14 cellular contexts compared by ENCODE assay signal in genomic region chr21:28959367-28960099, GRCh38. TPM values are rescaled to one million over a fixed set of nuclear protein-coding genes. Genes with fewer than 3 reads are reported as not detected.
DNase-seq lines count a peak whose midpoint lies in the region; ATAC-seq and TF ChIP-seq lines count a peak whose summit lies in the region.
"Had no signal": no experiment of that assay in that cellular context is flagged by ENCODE, and none has a peak within 500 bp of the region (broad histone marks: within the 10 kb centered on the region; RNA-seq: fewer than 3 reads in every experiment).

No MANE protein-coding gene starts in this region.

- H2BK120ac ChIP-seq in trophoblast cell (ENCODE audit: insufficient read depth, low read length, poor library complexity) (no peak overlapping the region), mesendoderm (ENCODE audit: low read depth, low read length) (no peak overlapping the region)

- H3K14ac ChIP-seq in trophoblast cell (ENCODE audit: low read length), result no peak overlapping the region

- H3K79me1 ChIP-seq in trophoblast cell (ENCODE audit: low read length) (no peaks in the 10 kb centered on the region), mesendoderm (ENCODE audit: low read length) (no peaks in the 10 kb centered on the region)

- H2AK5ac ChIP-seq in trophoblast cell (ENCODE audit: low read length) (no peak overlapping the region), mesendoderm (ENCODE audit: low read length) (no peak overlapping the region)

- H4K8ac ChIP-seq in trophoblast cell (ENCODE audit: low read depth, low read length) (no peak overlapping the region), mesendoderm (ENCODE audit: low read depth, low read length) (no peak overlapping the region)

- no peaks in the 10 kb centered on the region for H3K36me3 ChIP-seq in fibroblast of lung (ENCODE audit: control insufficient read depth, insufficient read depth, low read length)
- H3K36me3 ChIP-seq in trophoblast cell (ENCODE audit: control insufficient read depth in 1 of 2, insufficient read depth in 2 of 2, low read length in 2 of 2), result peaks cover 2 to 3% of the 10 kb centered on the region in 2 experiments
- H3K36me3 ChIP-seq in mesendoderm (ENCODE audit: control insufficient read depth, insufficient read depth, low read length), result no peaks in the 10 kb centered on the region

- peak; percentile 58 for DNase-seq in GM03348 (ENCODE audit: low spot score)
- peak; percentile 74 to 87 for DNase-seq in fibroblast of lung (ENCODE audit: low read depth in 2 of 2)
- peak; percentile 1 to 23 for DNase-seq in trophoblast cell
- DNase-seq in activated T-helper 1 cell treated with anti-CD3 and anti-CD28 coated beads, Interleukin-12 subunit alpha, Interleukin-12 subunit beta, Interleukin-2, Interleukin-4 antibody, amounts not matched to agents 30 ng/mL and 10 ng/mL and 1 ng/mL, durations not matched to agents 14 hours and 24 hours and 36 hours (ENCODE audit: low spot score), result no peak
- DNase-seq in mesendoderm, result no peak
- no peak for DNase-seq in T-helper 2 cell treated with Interferon-gamma antibody and Interleukin-4, amounts not matched to agents 5 μg/mL and 100 μg/mL, for 36 hours (ENCODE audit: low spot score)
- DNase-seq: activated CD4-positive, alpha-beta T cell treated with anti-CD3 and anti-CD28 coated beads for 36 hours; activated gamma-delta T cell; DMS 273 treated with DMSO at 0.1 percent for 48 hours; NCI-H446 treated with DMSO at 0.1 percent for 48 hours; SIG-M5 had no signal

- H3K4me3 ChIP-seq in fibroblast of lung (replicated peaks in 1 of 4; ENCODE audit: control extremely low read depth in 1 of 4, insufficient read depth in 1 of 4, low read depth in 3 of 4, low read length in 4 of 4) (no peak overlapping the region), trophoblast cell (ENCODE audit: low read depth, low read length) (no peak overlapping the region), mesendoderm (ENCODE audit: low read length) (no peak overlapping the region)

- H3K27ac ChIP-seq in fibroblast of lung (ENCODE audit: insufficient read depth, low read length) (peak overlapping the region; percentile 8), trophoblast cell (ENCODE audit: low read depth, low read length) (no peak overlapping the region), mesendoderm (ENCODE audit: low read depth, low read length) (no peak overlapping the region)

- peaks cover 48% of the 10 kb centered on the region for H3K36me3 Mint-ChIP-seq in activated T-helper 1 cell treated with anti-CD3 and anti-CD28 coated beads, Interleukin-12 subunit alpha, Interleukin-12 subunit beta, Interleukin-2, Interleukin-4 antibody, amounts not matched to agents 30 ng/mL and 10 ng/mL and 1 ng/mL, durations not matched to agents 14 hours and 24 hours and 36 hours (ENCODE audit: low read depth)
- H3K36me3 Mint-ChIP-seq in T-helper 2 cell treated with Interferon-gamma antibody and Interleukin-4, amounts not matched to agents 5 μg/mL and 100 μg/mL, for 36 hours (ENCODE audit: low read depth), result peaks cover 55% of the 10 kb centered on the region

- H3K9me3 ChIP-seq in fibroblast of lung (ENCODE audit: control insufficient read depth, insufficient read depth, low read depth, low read length), result no peaks in the 10 kb centered on the region
- H3K9me3 ChIP-seq in trophoblast cell (ENCODE audit: insufficient read depth, low read depth, low read length), result no peaks in the 10 kb centered on the region

- H4K20me1 ChIP-seq in fibroblast of lung (ENCODE audit: control insufficient read depth, extremely low read depth, insufficient read depth, low read length), result no peaks in the 10 kb centered on the region

- no peaks in the 10 kb centered on the region for H3K9me3 Mint-ChIP-seq in activated T-helper 1 cell treated with anti-CD3 and anti-CD28 coated beads, Interleukin-12 subunit alpha, Interleukin-12 subunit beta, Interleukin-2, Interleukin-4 antibody, amounts not matched to agents 30 ng/mL and 10 ng/mL and 1 ng/mL, durations not matched to agents 14 hours and 24 hours and 36 hours
- H3K9me3 Mint-ChIP-seq in T-helper 2 cell treated with Interferon-gamma antibody and Interleukin-4, amounts not matched to agents 5 μg/mL and 100 μg/mL, for 36 hours, result no peaks in the 10 kb centered on the region
- H3K9me3 Mint-ChIP-seq: nephron had no signal

- no peak overlapping the region for H4K5ac ChIP-seq in mesendoderm (ENCODE audit: low read length)

- no peaks in the 10 kb centered on the region for H3K79me2 ChIP-seq in fibroblast of lung (ENCODE audit: control insufficient read depth, insufficient read depth, low read length)
- no peaks in the 10 kb centered on the region for H3K79me2 ChIP-seq in trophoblast cell (ENCODE audit: control insufficient read depth, insufficient read depth, low read length, poor library complexity)
- H3K79me2 ChIP-seq in mesendoderm (ENCODE audit: control insufficient read depth, insufficient read depth, low read length), result no peaks in the 10 kb centered on the region

- H2BK15ac ChIP-seq in mesendoderm (replicated peaks; ENCODE audit: low read depth), result no peak overlapping the region

- no peak overlapping the region for H3K4me2 ChIP-seq in fibroblast of lung (ENCODE audit: extremely low read depth, insufficient read depth, low read length)
- no peak overlapping the region for H3K4me2 ChIP-seq in trophoblast cell (ENCODE audit: low read length)
- no peak overlapping the region for H3K4me2 ChIP-seq in mesendoderm (ENCODE audit: low read length)

- H3K56ac ChIP-seq in mesendoderm (ENCODE audit: low read length), result no peak overlapping the region

- no peak for TF ChIP-seq CTCF in fibroblast of lung (conservative IDR thresholded peaks at IDR 0.05 in 1 of 2, IDR thresholded peaks at IDR 0.05 in 1 of 2; ENCODE audit: low read depth in 1 of 2, low read length in 2 of 2)

- no peak overlapping the region for H4K12ac ChIP-seq in trophoblast cell (ENCODE audit: low read depth, low read length)

- intact Hi-C loops in activated T-helper 1 cell treated with anti-CD3 and anti-CD28 coated beads, Interleukin-12 subunit alpha, Interleukin-12 subunit beta, Interleukin-2, Interleukin-4 antibody, amounts not matched to agents 30 ng/mL and 10 ng/mL and 1 ng/mL, durations not matched to agents 14 hours and 24 hours and 36 hours (cut with micrococcal nuclease), result no loop called here

- no peak overlapping the region for H3K4me3 Mint-ChIP-seq in activated T-helper 1 cell treated with anti-CD3 and anti-CD28 coated beads, Interleukin-12 subunit alpha, Interleukin-12 subunit beta, Interleukin-2, Interleukin-4 antibody, amounts not matched to agents 30 ng/mL and 10 ng/mL and 1 ng/mL, durations not matched to agents 14 hours and 24 hours and 36 hours
- H3K4me3 Mint-ChIP-seq in T-helper 2 cell treated with Interferon-gamma antibody and Interleukin-4, amounts not matched to agents 5 μg/mL and 100 μg/mL, for 36 hours, result no peak overlapping the region
- H3K4me3 Mint-ChIP-seq: activated CD4-positive, alpha-beta T cell treated with anti-CD3 and anti-CD28 coated beads for 36 hours; nephron had no signal

- H3K23ac ChIP-seq in trophoblast cell (ENCODE audit: low read length) (no peak overlapping the region), mesendoderm (ENCODE audit: low read length) (no peak overlapping the region)

- H2BK12ac ChIP-seq in trophoblast cell (ENCODE audit: low read length), result no peak overlapping the region

- ATAC-seq in SK-N-SH treated with all-trans-retinoic acid at 6 μM for 48 hours (peak; percentile 96), GM19467 (IDR thresholded peaks at IDR 0.05; ENCODE audit: unreplicated experiment) (no peak)
- ATAC-seq: activated CD4-positive, alpha-beta T cell treated with anti-CD3 and anti-CD28 coated beads for 36 hours had no signal

- H3K4me1 ChIP-seq in fibroblast of lung (ENCODE audit: control insufficient read depth, extremely low read depth, insufficient read depth, low read length) (no peaks in the 10 kb centered on the region), trophoblast cell (ENCODE audit: control insufficient read depth in 1 of 2, insufficient read depth in 2 of 2, low read length in 2 of 2) (no peaks in the 10 kb centered on the region), mesendoderm (ENCODE audit: control insufficient read depth, low read depth, low read length) (no peaks in the 10 kb centered on the region)

- no CpG with 5 or more reads among the region's 7 CpGs for WGBS in trophoblast cell (ENCODE audit: extremely low coverage, insufficient coverage, insufficient read length)
- WGBS in mesendoderm (ENCODE audit: extremely low coverage, insufficient coverage, low lambda C conversion rate), result no CpG with 5 or more reads among the region's 7 CpGs

- H2AFZ ChIP-seq in fibroblast of lung (ENCODE audit: low read length), result no peak overlapping the region
- no peak overlapping the region for H2AFZ ChIP-seq in trophoblast cell (ENCODE audit: insufficient read depth, low read length, poor library complexity)

- no peak overlapping the region for H3K27ac Mint-ChIP-seq in activated T-helper 1 cell treated with anti-CD3 and anti-CD28 coated beads, Interleukin-12 subunit alpha, Interleukin-12 subunit beta, Interleukin-2, Interleukin-4 antibody, amounts not matched to agents 30 ng/mL and 10 ng/mL and 1 ng/mL, durations not matched to agents 14 hours and 24 hours and 36 hours
- H3K27ac Mint-ChIP-seq in T-helper 2 cell treated with Interferon-gamma antibody and Interleukin-4, amounts not matched to agents 5 μg/mL and 100 μg/mL, for 36 hours, result no peak overlapping the region
- H3K27ac Mint-ChIP-seq: nephron had no signal

- H3K27me3 ChIP-seq in fibroblast of lung (ENCODE audit: control insufficient read depth, insufficient read depth, low read length), result no peaks in the 10 kb centered on the region
- H3K27me3 ChIP-seq in trophoblast cell (ENCODE audit: insufficient read depth, low read length), result no peaks in the 10 kb centered on the region
- H3K27me3 ChIP-seq in mesendoderm (ENCODE audit: insufficient read depth, low read length, poor library complexity), result no peaks in the 10 kb centered on the region

- no peak overlapping the region for H2BK5ac ChIP-seq in trophoblast cell (ENCODE audit: low read depth, low read length, poor library complexity)
- no peak overlapping the region for H2BK5ac ChIP-seq in mesendoderm (ENCODE audit: low read length)

- H3K4me1 Mint-ChIP-seq in activated T-helper 1 cell treated with anti-CD3 and anti-CD28 coated beads, Interleukin-12 subunit alpha, Interleukin-12 subunit beta, Interleukin-2, Interleukin-4 antibody, amounts not matched to agents 30 ng/mL and 10 ng/mL and 1 ng/mL, durations not matched to agents 14 hours and 24 hours and 36 hours (ENCODE audit: low read depth), result peaks cover 8% of the 10 kb centered on the region
- peaks cover 4% of the 10 kb centered on the region for H3K4me1 Mint-ChIP-seq in T-helper 2 cell treated with Interferon-gamma antibody and Interleukin-4, amounts not matched to agents 5 μg/mL and 100 μg/mL, for 36 hours (ENCODE audit: low read depth)
- H3K4me1 Mint-ChIP-seq: nephron had no signal

- H3K18ac ChIP-seq in trophoblast cell (ENCODE audit: low read length), result no peak overlapping the region
- no peak overlapping the region for H3K18ac ChIP-seq in mesendoderm (ENCODE audit: low read length)

- H3K27me3 Mint-ChIP-seq in activated T-helper 1 cell treated with anti-CD3 and anti-CD28 coated beads, Interleukin-12 subunit alpha, Interleukin-12 subunit beta, Interleukin-2, Interleukin-4 antibody, amounts not matched to agents 30 ng/mL and 10 ng/mL and 1 ng/mL, durations not matched to agents 14 hours and 24 hours and 36 hours (ENCODE audit: insufficient read depth), result no peaks in the 10 kb centered on the region
- H3K27me3 Mint-ChIP-seq in T-helper 2 cell treated with Interferon-gamma antibody and Interleukin-4, amounts not matched to agents 5 μg/mL and 100 μg/mL, for 36 hours (ENCODE audit: low read depth), result no peaks in the 10 kb centered on the region
- H3K27me3 Mint-ChIP-seq: activated CD4-positive, alpha-beta T cell treated with anti-CD3 and anti-CD28 coated beads for 36 hours had no signal

- H3K9ac ChIP-seq in fibroblast of lung (ENCODE audit: insufficient read depth, low read length) (no peak overlapping the region), trophoblast cell (ENCODE audit: low read length) (no peak overlapping the region), mesendoderm (ENCODE audit: low read length) (no peak overlapping the region)

- H4K91ac ChIP-seq in trophoblast cell (ENCODE audit: low read depth, low read length), result no peak overlapping the region

- no peak overlapping the region for H3K4ac ChIP-seq in trophoblast cell (ENCODE audit: low read depth, low read length)
- H3K4ac ChIP-seq in mesendoderm (ENCODE audit: low read depth, low read length), result no peak overlapping the region

RNA-seq across cellular contexts. Expression of gene LTN1, which starts 33.1 kb away (rescaled TPM):
- total RNA-seq in fibroblast of lung, result 20.8 and 22.3 TPM in 2 replicates
- polyA plus RNA-seq in fibroblast of lung, result 10.4 and 12.6 TPM in 2 replicates
- 7.8 and 9.8 TPM in 2 replicates for polyA plus RNA-seq in fibroblast of lung (2012)
- polyA minus RNA-seq in fibroblast of lung (ENCODE audit: low replicate concordance), result 2.0 and 7.4 TPM in 2 replicates
- polyA plus RNA-seq in trophoblast cell (2013), result 16.1 and 16.2 TPM in 2 replicates
- 25.6 and 28.4 TPM in 2 replicates for total RNA-seq in activated T-helper 1 cell treated with anti-CD3 and anti-CD28 coated beads, Interleukin-12 subunit alpha, Interleukin-12 subunit beta, Interleukin-2, Interleukin-4 antibody, amounts not matched to agents 30 ng/mL and 10 ng/mL and 1 ng/mL, durations not matched to agents 14 hours and 24 hours and 36 hours
- 10.4 TPM for polyA plus RNA-seq in mesendoderm (2013, experiment 1 of 2)
- 10.3 TPM for polyA plus RNA-seq in mesendoderm (2013, experiment 2 of 2)

RNA-seq across cellular contexts. Expression of gene RWDD2B, which starts 59.6 kb away (rescaled TPM):
- total RNA-seq in fibroblast of lung, result 15.2 and 17.2 TPM in 2 replicates
- polyA plus RNA-seq in fibroblast of lung, result 26.5 and 31.1 TPM in 2 replicates
- 21.7 and 27.1 TPM in 2 replicates for polyA plus RNA-seq in fibroblast of lung (2012)
- polyA minus RNA-seq in fibroblast of lung (ENCODE audit: low replicate concordance), result 3.5 and 5.6 TPM in 2 replicates
- polyA plus RNA-seq in trophoblast cell (2013), result 3.3 and 3.6 TPM in 2 replicates
- total RNA-seq in activated T-helper 1 cell treated with anti-CD3 and anti-CD28 coated beads, Interleukin-12 subunit alpha, Interleukin-12 subunit beta, Interleukin-2, Interleukin-4 antibody, amounts not matched to agents 30 ng/mL and 10 ng/mL and 1 ng/mL, durations not matched to agents 14 hours and 24 hours and 36 hours, result 11.0 and 11.1 TPM in 2 replicates
- 3.0 TPM for polyA plus RNA-seq in mesendoderm (2013, experiment 1 of 2)
- polyA plus RNA-seq in mesendoderm (2013, experiment 2 of 2), result 2.8 TPM

Comparison
In these comparisons a context has a peak if more than half of its experiments do, and no peak if none do; other contexts are left out.
1. DNase-seq: peak in GM03348 (single experiment), fibroblast of lung (2 of 2) and trophoblast cell (2 of 2); none in activated T-helper 1 cell treated with anti-CD3 and anti-CD28 coated beads, Interleukin-12 subunit alpha, Interleukin-12 subunit beta, Interleukin-2, Interleukin-4 antibody, amounts not matched to agents 30 ng/mL and 10 ng/mL and 1 ng/mL, durations not matched to agents 14 hours and 24 hours and 36 hours (single experiment), mesendoderm (single experiment) and T-helper 2 cell treated with Interferon-gamma antibody and Interleukin-4, amounts not matched to agents 5 μg/mL and 100 μg/mL, for 36 hours (single experiment).